23 cellular contexts compared by ENCODE assay signal in genomic region chr19:38021356-38021755, GRCh38.
"Had no signal": no experiment of that assay in that cellular context is flagged by ENCODE, and none has a peak within 500 bp of the region (broad histone marks: within the 10 kb centered on the region; RNA-seq: fewer than 3 reads in every experiment).

No MANE protein-coding gene starts in this region.

- H3K36me3 ChIP-seq: breast epithelium, esophagus muscularis mucosa, gastrocnemius medialis, left ventricle myocardium inferior, prostate gland, right atrium auricular region, tibial artery, WERI-Rb-1 had no signal

- H3K27me3 Mint-ChIP-seq: activated naive CD8-positive, alpha-beta T cell treated with anti-CD3 and anti-CD28 coated beads for 36 hours; central memory CD8-positive, alpha-beta T cell; stimulated activated naive CD8-positive, alpha-beta T cell treated with anti-CD3 and anti-CD28 coated beads, Interleukin-15, Interleukin-2, amounts not matched to agents 100 ng/mL and 50 ng/mL, for 24 hours had no signal

- H3K36me3 Mint-ChIP-seq: activated naive CD8-positive, alpha-beta T cell treated with anti-CD3 and anti-CD28 coated beads for 36 hours; natural killer cell had no signal

- H3K4me3 Mint-ChIP-seq: activated CD8-positive, alpha-beta T cell treated with anti-CD3 and anti-CD28 coated beads, Interleukin-2, amount 10 ng/mL, durations not matched to agents 7 days and 5 days; activated naive CD8-positive, alpha-beta T cell treated with anti-CD3 and anti-CD28 coated beads for 36 hours; central memory CD8-positive, alpha-beta T cell; natural killer cell; stimulated activated naive CD8-positive, alpha-beta T cell treated with anti-CD3 and anti-CD28 coated beads, Interleukin-15, Interleukin-2, amounts not matched to agents 100 ng/mL and 50 ng/mL, for 24 hours had no signal

- ATAC-seq: activated CD8-positive, alpha-beta T cell treated with anti-CD3 and anti-CD28 coated beads, Interleukin-2, amount 10 ng/mL, durations not matched to agents 7 days and 5 days; gastrocnemius medialis; natural killer cell had no signal

- H3K27me3 ChIP-seq: breast epithelium, esophagus muscularis mucosa, gastrocnemius medialis, right atrium auricular region, tibial artery had no signal

- H3K4me3 ChIP-seq: breast epithelium, esophagus muscularis mucosa, gastrocnemius medialis, left ventricle myocardium inferior, prostate gland, right atrium auricular region, tibial artery had no signal

- H3K27ac Mint-ChIP-seq: activated CD8-positive, alpha-beta T cell treated with anti-CD3 and anti-CD28 coated beads, Interleukin-2, amount 10 ng/mL, durations not matched to agents 7 days and 5 days; activated naive CD8-positive, alpha-beta T cell treated with anti-CD3 and anti-CD28 coated beads for 36 hours; activated T-helper 2 cell treated with anti-CD3 and anti-CD28 coated beads, Interferon-gamma antibody, Interleukin-2, Interleukin-4, amounts not matched to agents 10 μg/mL and 5 μg/mL and 100 μg/mL, durations not matched to agents 14 hours and 24 hours and 36 hours; stimulated activated naive CD8-positive, alpha-beta T cell treated with anti-CD3 and anti-CD28 coated beads, Interleukin-15, Interleukin-2, amounts not matched to agents 100 ng/mL and 50 ng/mL, for 24 hours had no signal

- H3K4me1 Mint-ChIP-seq: activated naive CD8-positive, alpha-beta T cell treated with anti-CD3 and anti-CD28 coated beads for 36 hours; central memory CD8-positive, alpha-beta T cell had no signal

- H3K4me1 ChIP-seq: breast epithelium, prostate gland had no signal

- DNase-seq: activated CD4-positive, alpha-beta T cell treated with anti-CD3 and anti-CD28 coated beads for 1 hour; activated CD4-positive, alpha-beta T cell treated with anti-CD3 and anti-CD28 coated beads, Interleukin-2, amount 50 U/mL, for 1 hour; activated CD8-positive, alpha-beta T cell treated with anti-CD3 and anti-CD28 coated beads, Interleukin-2, amount 10 ng/mL, durations not matched to agents 7 days and 5 days; activated naive CD4-positive, alpha-beta T cell treated with Interleukin-2 at 50 U/mL for 16 hours; activated naive CD8-positive, alpha-beta T cell treated with anti-CD3 and anti-CD28 coated beads for 36 hours; activated T-cell treated with anti-CD3 and anti-CD28 coated beads, Interleukin-2, amount 50 U/mL, for 1 hour; gastrocnemius medialis; hippocampal formation; kidney glomerular epithelial cell; left ventricle myocardium inferior; natural killer cell; stimulated activated CD4-positive, alpha-beta T cell treated with anti-CD3 and anti-CD28 coated beads, Interleukin-4, amount 100 ng/mL, for 24 hours; substantia nigra; tibial artery; WERI-Rb-1 had no signal

- H3K27ac ChIP-seq: breast epithelium, esophagus muscularis mucosa, gastrocnemius medialis, left ventricle myocardium inferior, prostate gland, right atrium auricular region, tibial artery, WERI-Rb-1 had no signal

- H3K9me3 Mint-ChIP-seq: activated naive CD8-positive, alpha-beta T cell treated with anti-CD3 and anti-CD28 coated beads for 36 hours; activated T-helper 2 cell treated with anti-CD3 and anti-CD28 coated beads, Interferon-gamma antibody, Interleukin-2, Interleukin-4, amounts not matched to agents 10 μg/mL and 5 μg/mL and 100 μg/mL, durations not matched to agents 14 hours and 24 hours and 36 hours; central memory CD8-positive, alpha-beta T cell; natural killer cell; stimulated activated naive CD8-positive, alpha-beta T cell treated with anti-CD3 and anti-CD28 coated beads, Interleukin-15, Interleukin-2, amounts not matched to agents 100 ng/mL and 50 ng/mL, for 24 hours had no signal

- H3K9me3 ChIP-seq: breast epithelium, esophagus muscularis mucosa, gastrocnemius medialis, left ventricle myocardium inferior, prostate gland, right atrium auricular region, tibial artery had no signal

- FAIRE-seq: colon had no signal
